ENCODE assay signal across 11 cellular contexts in the genomic region with DNA sequence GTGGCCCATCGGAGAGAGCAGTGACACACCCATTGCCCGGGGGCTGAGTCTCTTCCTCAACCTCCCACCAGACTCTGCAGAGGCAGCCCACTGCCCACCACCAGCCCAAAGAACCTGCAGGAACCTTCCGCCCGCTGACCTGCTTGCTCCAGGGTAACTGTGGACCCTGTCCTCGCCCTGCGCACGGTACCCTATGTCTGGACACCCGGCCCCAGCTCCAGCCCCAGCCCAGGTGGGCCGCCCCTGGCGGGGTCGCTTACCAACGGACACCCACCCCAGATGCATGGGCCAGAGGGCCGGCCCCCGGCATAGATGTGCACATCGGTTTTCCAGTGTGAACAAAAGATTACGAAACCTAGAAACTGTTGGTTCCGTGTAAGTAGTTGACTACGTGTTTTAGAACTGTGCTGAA.
DNase-seq lines count a peak whose midpoint lies in the region; ATAC-seq and TF ChIP-seq lines count a peak whose summit lies in the region.
"Had no signal": no experiment of that assay in that cellular context is flagged by ENCODE, and none has a peak within 500 bp of the region (broad histone marks: within the 10 kb centered on the region; RNA-seq: fewer than 3 reads in every experiment).

No MANE protein-coding gene starts in this region.

- peak overlapping the region; percentile 78 for H3K4me3 Mint-ChIP-seq in CD8-positive, alpha-beta T cell
- H3K4me3 Mint-ChIP-seq in activated B cell treated with CpG ODN at 0.5 μM for 24 hours = peak overlapping the region; percentile 80
- H3K4me3 Mint-ChIP-seq: nephron had no signal

- peak in 2 of 7 experiments; percentile 29 to 63 for DNase-seq in CD8-positive, alpha-beta T cell
- DNase-seq in activated B cell treated with CpG ODN at 0.5 μM for 24 hours (peak; percentile 17), mesenteric fat pad (ENCODE audit: low spot score) (peak; percentile 89), G401 (ENCODE audit: low spot score) (no peak), NCI-H2029 treated with DMSO at 0.1 percent for 48 hours (lab: John Stamatoyannopoulos, UW) (no peak)
- DNase-seq: PC-9 had no signal

- H3K27ac Mint-ChIP-seq in CD8-positive, alpha-beta T cell = peak overlapping the region; percentile 98
- H3K27ac Mint-ChIP-seq in activated B cell treated with CpG ODN at 0.5 μM for 24 hours = peak overlapping the region; percentile 88
- H3K27ac Mint-ChIP-seq: nephron had no signal

- peak overlapping the region; percentile 49 for H3K4me3 ChIP-seq in CD8-positive, alpha-beta T cell (ENCODE audit: low read depth, low read length)
- H3K4me3 ChIP-seq: coronary artery, PC-9 had no signal

- H3K9me3 ChIP-seq in CD8-positive, alpha-beta T cell (ENCODE audit: low read length) = no peaks in the 10 kb centered on the region

- H3K9me3 Mint-ChIP-seq in CD8-positive, alpha-beta T cell = no peaks in the 10 kb centered on the region
- no peaks in the 10 kb centered on the region for H3K9me3 Mint-ChIP-seq in activated B cell treated with CpG ODN at 0.5 μM for 24 hours
- H3K9me3 Mint-ChIP-seq: nephron had no signal

- H3K4me1 ChIP-seq in CD8-positive, alpha-beta T cell (ENCODE audit: insufficient read depth, low read length) = peaks cover 63% of the 10 kb centered on the region

- POLR2A ChIA-PET in CD8-positive, alpha-beta T cell (lab: Charles Lee) = interaction anchor here (0.8 to 3.9 kb wide), 6 partner anchors 10 to 126 kb away, joined by 3 to 25 read pairs (median 4); no protein-coding TSS in a partner anchor
- POLR2A ChIA-PET in activated B cell treated with CpG ODN at 0.5 μM for 24 hours (lab: Charles Lee) = interaction anchor here (0.9 to 4.2 kb wide), 6 partner anchors 12 to 387 kb away, joined by 3 to 27 read pairs (median 4); no protein-coding TSS in a partner anchor

- intact Hi-C loops in CD8-positive, alpha-beta T cell (cut with DNase I, micrococcal nuclease) = loop anchor here (1.0 to 10.0 kb wide), 8 partner anchors 12 to 474 kb away; partner anchors contain the start of genes IFT52 (in 1 of the 2) and OSER1 (in 1 of the 2)
- intact Hi-C loops in activated B cell treated with CpG ODN at 0.5 μM for 24 hours (cut with micrococcal nuclease) = loop anchor here (1.0 to 2.0 kb wide), 4 partner anchors 12 to 386 kb away; no protein-coding TSS in a partner anchor

- no peak for ATAC-seq in CD8-positive, alpha-beta T cell
- ATAC-seq in GM21723 (IDR thresholded peaks at IDR 0.05; ENCODE audit: unreplicated experiment) = peak; percentile 6
- ATAC-seq in activated B cell treated with CpG ODN at 0.5 μM for 24 hours (ENCODE audit: low read depth) = peak; percentile 33
- no peak for ATAC-seq in HG03469 (IDR thresholded peaks at IDR 0.05; ENCODE audit: unreplicated experiment)
- no peak for ATAC-seq in HG03439 (IDR thresholded peaks at IDR 0.05; ENCODE audit: unreplicated experiment)

- H3K27me3 Mint-ChIP-seq in CD8-positive, alpha-beta T cell (ENCODE audit: low read depth) = no peaks in the 10 kb centered on the region
- peaks cover 5% of the 10 kb centered on the region for H3K27me3 Mint-ChIP-seq in activated B cell treated with CpG ODN at 0.5 μM for 24 hours

- CTCF ChIA-PET in CD8-positive, alpha-beta T cell (lab: Charles Lee) = interaction anchor here (1.0 to 7.3 kb wide), 4 partner anchors 8 to 530 kb away, joined by 3 to 52 read pairs (median 20); no protein-coding TSS in a partner anchor
- CTCF ChIA-PET in activated B cell treated with CpG ODN at 0.5 μM for 24 hours (lab: Charles Lee) = interaction anchor here (0.9 kb wide), 1 partner anchor 11 kb away, joined by 4 read pairs; no protein-coding TSS in a partner anchor

- no peaks in the 10 kb centered on the region for H3K27me3 ChIP-seq in CD8-positive, alpha-beta T cell (ENCODE audit: insufficient read depth, low read length)

- no peaks in the 10 kb centered on the region for H3K36me3 Mint-ChIP-seq in CD8-positive, alpha-beta T cell
- no peaks in the 10 kb centered on the region for H3K36me3 Mint-ChIP-seq in activated B cell treated with CpG ODN at 0.5 μM for 24 hours (ENCODE audit: low read depth)

- no peaks in the 10 kb centered on the region for H3K36me3 ChIP-seq in CD8-positive, alpha-beta T cell (ENCODE audit: insufficient read depth, low read length)

- no peak for TF ChIP-seq CTCF in CD8-positive, alpha-beta T cell (IDR thresholded peaks at IDR 0.05)
- TF ChIP-seq CTCF in activated B cell treated with CpG ODN at 0.5 μM for 24 hours (IDR thresholded peaks at IDR 0.05) = no peak

- H3K4me1 Mint-ChIP-seq in CD8-positive, alpha-beta T cell (ENCODE audit: low read depth) = peaks cover 72% of the 10 kb centered on the region
- H3K4me1 Mint-ChIP-seq in activated B cell treated with CpG ODN at 0.5 μM for 24 hours = peaks cover 39% of the 10 kb centered on the region
- H3K4me1 Mint-ChIP-seq: nephron had no signal

- in situ Hi-C loops in G401 (cut with HindIII; ENCODE audit: low sequenced_read_pairs) = no loop called here

- H3K27ac ChIP-seq in CD8-positive, alpha-beta T cell (ENCODE audit: low read depth, low read length) = peak overlapping the region; percentile 99
- H3K27ac ChIP-seq: coronary artery, PC-9 had no signal

Comparison
In these comparisons a context has a peak if more than half of its experiments do, and no peak if none do; other contexts are left out.
1. ATAC-seq: peak in GM21723 (single experiment) and activated B cell treated with CpG ODN at 0.5 μM for 24 hours (single experiment); none in CD8-positive, alpha-beta T cell (single experiment), HG03469 (single experiment) and HG03439 (single experiment).
2. DNase-seq: peak in activated B cell treated with CpG ODN at 0.5 μM for 24 hours (single experiment) and mesenteric fat pad (single experiment); none in G401 (single experiment) and NCI-H2029 treated with DMSO at 0.1 percent for 48 hours (single experiment).